ENCODE assay signal across 8 cellular contexts in the genomic region with DNA sequence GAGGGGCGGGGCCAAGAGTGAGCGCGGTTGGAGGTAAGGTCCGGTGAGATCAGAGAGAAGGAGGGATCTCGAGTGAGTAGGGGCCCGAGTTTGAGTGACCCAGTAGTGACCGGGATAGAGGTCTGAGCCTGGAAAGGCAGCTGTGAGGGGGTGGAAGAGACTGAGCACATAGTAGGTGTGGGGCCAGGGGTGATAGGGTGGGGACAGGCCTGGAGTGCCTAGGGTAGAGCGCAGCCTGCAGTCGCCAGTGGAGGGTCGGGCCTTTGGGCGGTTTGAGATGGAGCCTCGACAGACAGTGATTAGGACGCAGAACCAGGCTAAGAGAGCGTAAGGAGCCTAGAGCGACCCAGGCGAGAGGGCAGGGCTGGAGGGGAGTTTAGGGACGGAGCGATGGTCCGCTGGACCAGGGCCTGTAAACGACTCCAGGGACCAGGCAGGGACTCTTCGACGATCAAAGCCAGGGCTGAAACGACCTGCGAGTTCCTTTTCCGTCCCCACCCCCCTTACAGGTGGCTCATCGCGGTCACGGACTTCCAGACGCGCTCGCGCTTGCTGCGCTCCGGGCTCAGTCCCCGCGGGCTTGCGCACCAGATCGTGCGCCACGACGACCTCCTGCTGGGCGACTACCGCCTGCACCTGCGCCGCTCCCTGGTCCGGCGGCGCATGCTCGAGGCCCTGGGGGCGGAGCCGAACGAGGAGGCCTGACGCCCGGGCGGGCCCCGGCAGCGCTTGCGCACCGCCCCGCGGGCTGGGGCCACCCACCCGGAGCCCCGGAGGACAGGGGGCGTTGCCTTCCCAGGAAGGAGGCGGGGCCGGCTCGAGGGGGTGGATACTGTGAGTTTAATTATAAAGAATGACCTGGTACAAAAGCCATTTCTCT. TPM values are rescaled to one million over a fixed set of nuclear protein-coding genes. Genes with fewer than 3 reads are reported as not detected.
DNase-seq lines count a peak whose midpoint lies in the region; ATAC-seq and TF ChIP-seq lines count a peak whose summit lies in the region.

No MANE protein-coding gene starts in this region.

- CTCF ChIA-PET in activated CD4-positive, alpha-beta memory T cell treated with anti-CD3 and anti-CD28 coated beads for 36 hours (lab: Charles Lee) = no interaction called here

- peak; percentile 73 for ATAC-seq in mucosa of descending colon
- ATAC-seq in stimulated activated effector memory CD8-positive, alpha-beta T cell treated with anti-CD3 and anti-CD28 coated beads, Interleukin-12 subunit alpha, Interleukin-12 subunit beta, amount 100 ng/mL, for 72 hours = no peak

- DNase-seq in DMS114 treated with DMSO at 0.1 percent for 48 hours (lab: John Stamatoyannopoulos, UW; ENCODE audit: unreplicated experiment) (peak; percentile 65), NCI-H1417 (lab: John Stamatoyannopoulos, UW) (peak; percentile 71 to 96 (median 95)), endodermal cell (peak; percentile 97), mucosa of descending colon (peak; percentile 36 to 65 (median 60)), mesenteric fat pad (ENCODE audit: low spot score) (no peak), NCI-H774 (lab: John Stamatoyannopoulos, UW) (no peak)
- peak; percentile 71 for DNase-seq in activated CD4-positive, alpha-beta memory T cell treated with anti-CD3 and anti-CD28 coated beads for 36 hours
- DNase-seq in stimulated activated effector memory CD8-positive, alpha-beta T cell treated with anti-CD3 and anti-CD28 coated beads, Interleukin-12 subunit alpha, Interleukin-12 subunit beta, amount 100 ng/mL, for 72 hours (ENCODE audit: low spot score in 2 of 2) = no peak

- peak overlapping the region; percentile 88 for H3K4me3 ChIP-seq in endodermal cell (ENCODE audit: low read length)
- H3K4me3 ChIP-seq in mucosa of descending colon = no peak overlapping the region

- POLR2A ChIA-PET in activated CD4-positive, alpha-beta memory T cell treated with anti-CD3 and anti-CD28 coated beads for 36 hours (lab: Charles Lee) = interaction anchor here (0.7 kb wide), 1 partner anchor 146 kb away, joined by 3 read pairs; no protein-coding TSS in a partner anchor

- peak overlapping the region; percentile 90 for H3K27ac ChIP-seq in endodermal cell (ENCODE audit: low read depth, low read length)

- H3K27me3 Mint-ChIP-seq in activated CD4-positive, alpha-beta memory T cell treated with anti-CD3 and anti-CD28 coated beads for 36 hours = peaks cover 65% of the 10 kb centered on the region
- H3K27me3 Mint-ChIP-seq in endodermal cell (ENCODE audit: insufficient read depth) = peaks cover 71% of the 10 kb centered on the region

- intact Hi-C loops in activated CD4-positive, alpha-beta memory T cell treated with anti-CD3 and anti-CD28 coated beads for 36 hours (cut with micrococcal nuclease) = loop anchor here (2.0 to 5.0 kb wide), 2 partner anchors 51 to 148 kb away; a partner anchor contains a TSS
- intact Hi-C loops in mucosa of descending colon (cut with DNase I, micrococcal nuclease) = no loop called here

- peaks cover 5% of the 10 kb centered on the region for H3K36me3 Mint-ChIP-seq in activated CD4-positive, alpha-beta memory T cell treated with anti-CD3 and anti-CD28 coated beads for 36 hours
- H3K36me3 Mint-ChIP-seq in endodermal cell (ENCODE audit: low read depth) = no peaks in the 10 kb centered on the region
- H3K36me3 Mint-ChIP-seq in stimulated activated effector memory CD8-positive, alpha-beta T cell treated with anti-CD3 and anti-CD28 coated beads, Interleukin-12 subunit alpha, Interleukin-12 subunit beta, amount 100 ng/mL, for 72 hours = no peaks in the 10 kb centered on the region

- no peak for TF ChIP-seq CTCF in endodermal cell (conservative IDR thresholded peaks at IDR 0.05)
- no peak for TF ChIP-seq CTCF in mucosa of descending colon (IDR thresholded peaks at IDR 0.05)

- no peaks in the 10 kb centered on the region for H3K27me3 ChIP-seq in endodermal cell (ENCODE audit: control insufficient read depth, insufficient read depth, low read length, poor library complexity, severe bottlenecking)

- H3K27ac Mint-ChIP-seq in activated CD4-positive, alpha-beta memory T cell treated with anti-CD3 and anti-CD28 coated beads for 36 hours = peak overlapping the region; percentile 66
- peak overlapping the region; percentile 99 for H3K27ac Mint-ChIP-seq in endodermal cell
- H3K27ac Mint-ChIP-seq in stimulated activated effector memory CD8-positive, alpha-beta T cell treated with anti-CD3 and anti-CD28 coated beads, Interleukin-12 subunit alpha, Interleukin-12 subunit beta, amount 100 ng/mL, for 72 hours = peak overlapping the region; percentile 76

- peaks cover 17% of the 10 kb centered on the region for H3K4me1 Mint-ChIP-seq in activated CD4-positive, alpha-beta memory T cell treated with anti-CD3 and anti-CD28 coated beads for 36 hours (ENCODE audit: low read depth)
- H3K4me1 Mint-ChIP-seq in endodermal cell = peaks cover 4% of the 10 kb centered on the region
- peaks cover 15% of the 10 kb centered on the region for H3K4me1 Mint-ChIP-seq in stimulated activated effector memory CD8-positive, alpha-beta T cell treated with anti-CD3 and anti-CD28 coated beads, Interleukin-12 subunit alpha, Interleukin-12 subunit beta, amount 100 ng/mL, for 72 hours

- peaks cover 14% of the 10 kb centered on the region for H3K9me3 Mint-ChIP-seq in activated CD4-positive, alpha-beta memory T cell treated with anti-CD3 and anti-CD28 coated beads for 36 hours
- H3K9me3 Mint-ChIP-seq in endodermal cell = peaks cover 8% of the 10 kb centered on the region
- H3K9me3 Mint-ChIP-seq in stimulated activated effector memory CD8-positive, alpha-beta T cell treated with anti-CD3 and anti-CD28 coated beads, Interleukin-12 subunit alpha, Interleukin-12 subunit beta, amount 100 ng/mL, for 72 hours = peaks cover 15% of the 10 kb centered on the region

- H3K4me1 ChIP-seq in endodermal cell (ENCODE audit: control insufficient read depth, insufficient read depth, low read length) (no peaks in the 10 kb centered on the region), mucosa of descending colon (ENCODE audit: low read depth) (peaks cover 6% of the 10 kb centered on the region)

- 49 to 54% methylated on average over 29 to 67 of the region's 67 CpGs for WGBS in endodermal cell (ENCODE audit: insufficient coverage in 1 of 2, insufficient read length in 1 of 2), 2 experiments

- H3K36me3 ChIP-seq in endodermal cell (ENCODE audit: control insufficient read depth, insufficient read depth, low read length) = no peaks in the 10 kb centered on the region
- H3K36me3 ChIP-seq in mucosa of descending colon (ENCODE audit: low read depth) = no peaks in the 10 kb centered on the region

- peak overlapping the region; percentile 80 for H3K9ac ChIP-seq in endodermal cell (ENCODE audit: extremely low read depth, low read length, poor library complexity, severe bottlenecking)

- H3K4me3 Mint-ChIP-seq in activated CD4-positive, alpha-beta memory T cell treated with anti-CD3 and anti-CD28 coated beads for 36 hours = peak overlapping the region; percentile 74
- H3K4me3 Mint-ChIP-seq in endodermal cell = peak overlapping the region; percentile 82
- H3K4me3 Mint-ChIP-seq in stimulated activated effector memory CD8-positive, alpha-beta T cell treated with anti-CD3 and anti-CD28 coated beads, Interleukin-12 subunit alpha, Interleukin-12 subunit beta, amount 100 ng/mL, for 72 hours = peak overlapping the region; percentile 53

- peaks cover 18% of the 10 kb centered on the region for H3K9me3 ChIP-seq in endodermal cell (ENCODE audit: control insufficient read depth, low read length)
- no peaks in the 10 kb centered on the region for H3K9me3 ChIP-seq in mucosa of descending colon

RNA-seq across cellular contexts. Expression of a gene that starts 9.4 kb away (rescaled TPM):
- total RNA-seq in activated CD4-positive, alpha-beta memory T cell treated with anti-CD3 and anti-CD28 coated beads for 36 hours = under 1 TPM in 1 of 2 experiments, not detected in 1; 0.69 TPM
- total RNA-seq in endodermal cell = 10 to 100 TPM; 11.3 to 26.8 TPM
- 5.3 TPM for polyA plus RNA-seq in endodermal cell (2013, experiment 1 of 2)
- polyA plus RNA-seq in endodermal cell (2013, experiment 2 of 2) = 1.7 TPM
- under 1 TPM in 1 of 3 donors, not detected in 2; 0.41 TPM for total RNA-seq in mucosa of descending colon
- not detected for total RNA-seq in mesenteric fat pad

RNA-seq across cellular contexts. Expression of a gene that starts 19.0 kb away (rescaled TPM):
- total RNA-seq in activated CD4-positive, alpha-beta memory T cell treated with anti-CD3 and anti-CD28 coated beads for 36 hours = not detected
- total RNA-seq in endodermal cell (1 to 10 TPM; 1.7 to 1.9 TPM), mucosa of descending colon (1 to 10 TPM in 1 of 3 donors, under 1 TPM in 1, not detected in 1; 0.14 to 1.2 TPM), mesenteric fat pad (0.51 TPM)
- polyA plus RNA-seq in endodermal cell (2013, experiment 1 of 2) = 2.7 TPM
- 1.7 TPM for polyA plus RNA-seq in endodermal cell (2013, experiment 2 of 2)

Comparison
In these comparisons a context has a peak if more than half of its experiments do, and no peak if none do; other contexts are left out.
1. DNase-seq: peak in DMS114 treated with DMSO at 0.1 percent for 48 hours (single experiment), NCI-H1417 (3 of 3), activated CD4-positive, alpha-beta memory T cell treated with anti-CD3 and anti-CD28 coated beads for 36 hours (single experiment), endodermal cell (single experiment) and mucosa of descending colon (3 of 3); none in stimulated activated effector memory CD8-positive, alpha-beta T cell treated with anti-CD3 and anti-CD28 coated beads, Interleukin-12 subunit alpha, Interleukin-12 subunit beta, amount 100 ng/mL, for 72 hours (0 of 2), mesenteric fat pad (single experiment) and NCI-H774 (single experiment).
2. Peak in every context shown above with its lines, with median percentiles within 50 percentile points of each other: H3K27ac Mint-ChIP-seq and H3K4me3 Mint-ChIP-seq.